ENCODE assay signal across 2 cellular contexts in the genomic region with DNA sequence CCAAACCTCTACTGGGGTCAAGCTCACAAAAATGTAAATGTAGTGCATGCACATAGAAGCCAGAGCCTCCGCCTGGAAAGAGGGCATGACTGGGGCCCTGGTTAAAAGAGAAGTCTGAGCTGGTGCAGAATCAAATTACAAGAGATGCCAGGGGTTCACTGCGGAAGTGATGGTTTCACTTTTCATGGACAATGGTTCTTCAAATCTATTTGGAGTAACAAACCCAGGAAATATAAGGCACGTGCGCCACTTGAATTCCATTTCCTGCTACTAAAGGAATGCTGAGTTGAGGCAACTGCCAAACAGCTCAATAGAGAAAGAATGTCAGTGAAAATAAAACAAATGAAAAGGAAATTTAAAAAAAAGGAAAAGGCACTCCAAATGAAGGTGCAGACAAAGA.
TF ChIP-seq lines count a peak whose summit lies in the region.

No MANE protein-coding gene starts in this region.

TF ChIP-seq in GM23338, 12 proteins besides CTCF, POLR2A, EP300 and RAD21 (continued from another document):
- TF ChIP-seq, protein P1, sequence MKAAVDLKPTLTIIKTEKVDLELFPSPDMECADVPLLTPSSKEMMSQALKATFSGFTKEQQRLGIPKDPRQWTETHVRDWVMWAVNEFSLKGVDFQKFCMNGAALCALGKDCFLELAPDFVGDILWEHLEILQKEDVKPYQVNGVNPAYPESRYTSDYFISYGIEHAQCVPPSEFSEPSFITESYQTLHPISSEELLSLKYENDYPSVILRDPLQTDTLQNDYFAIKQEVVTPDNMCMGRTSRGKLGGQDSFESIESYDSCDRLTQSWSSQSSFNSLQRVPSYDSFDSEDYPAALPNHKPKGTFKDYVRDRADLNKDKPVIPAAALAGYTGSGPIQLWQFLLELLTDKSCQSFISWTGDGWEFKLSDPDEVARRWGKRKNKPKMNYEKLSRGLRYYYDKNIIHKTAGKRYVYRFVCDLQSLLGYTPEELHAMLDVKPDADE (IDR thresholded peaks at IDR 0.05): no peak
- TF ChIP-seq POLR2AphosphoS5 (IDR thresholded peaks at IDR 0.05; ENCODE audit: low read depth) (no peak), STAT1 (IDR thresholded peaks at IDR 0.05; ENCODE audit: unreplicated experiment) (no peak), EZH2phosphoT487 (IDR thresholded peaks at IDR 0.05; ENCODE audit: unreplicated experiment) (no peak), ZNF331 (CRISPR knock-in tag; IDR thresholded peaks at IDR 0.05; ENCODE audit: low read depth) (no peak), ZNF114 (CRISPR knock-in tag; IDR thresholded peaks at IDR 0.05) (no peak), NANOG (IDR thresholded peaks at IDR 0.05; ENCODE audit: borderline replicate concordance) (no peak), EZH2 (IDR thresholded peaks at IDR 0.05; ENCODE audit: low read depth, unreplicated experiment) (no peak)
- TF ChIP-seq, protein P2, sequence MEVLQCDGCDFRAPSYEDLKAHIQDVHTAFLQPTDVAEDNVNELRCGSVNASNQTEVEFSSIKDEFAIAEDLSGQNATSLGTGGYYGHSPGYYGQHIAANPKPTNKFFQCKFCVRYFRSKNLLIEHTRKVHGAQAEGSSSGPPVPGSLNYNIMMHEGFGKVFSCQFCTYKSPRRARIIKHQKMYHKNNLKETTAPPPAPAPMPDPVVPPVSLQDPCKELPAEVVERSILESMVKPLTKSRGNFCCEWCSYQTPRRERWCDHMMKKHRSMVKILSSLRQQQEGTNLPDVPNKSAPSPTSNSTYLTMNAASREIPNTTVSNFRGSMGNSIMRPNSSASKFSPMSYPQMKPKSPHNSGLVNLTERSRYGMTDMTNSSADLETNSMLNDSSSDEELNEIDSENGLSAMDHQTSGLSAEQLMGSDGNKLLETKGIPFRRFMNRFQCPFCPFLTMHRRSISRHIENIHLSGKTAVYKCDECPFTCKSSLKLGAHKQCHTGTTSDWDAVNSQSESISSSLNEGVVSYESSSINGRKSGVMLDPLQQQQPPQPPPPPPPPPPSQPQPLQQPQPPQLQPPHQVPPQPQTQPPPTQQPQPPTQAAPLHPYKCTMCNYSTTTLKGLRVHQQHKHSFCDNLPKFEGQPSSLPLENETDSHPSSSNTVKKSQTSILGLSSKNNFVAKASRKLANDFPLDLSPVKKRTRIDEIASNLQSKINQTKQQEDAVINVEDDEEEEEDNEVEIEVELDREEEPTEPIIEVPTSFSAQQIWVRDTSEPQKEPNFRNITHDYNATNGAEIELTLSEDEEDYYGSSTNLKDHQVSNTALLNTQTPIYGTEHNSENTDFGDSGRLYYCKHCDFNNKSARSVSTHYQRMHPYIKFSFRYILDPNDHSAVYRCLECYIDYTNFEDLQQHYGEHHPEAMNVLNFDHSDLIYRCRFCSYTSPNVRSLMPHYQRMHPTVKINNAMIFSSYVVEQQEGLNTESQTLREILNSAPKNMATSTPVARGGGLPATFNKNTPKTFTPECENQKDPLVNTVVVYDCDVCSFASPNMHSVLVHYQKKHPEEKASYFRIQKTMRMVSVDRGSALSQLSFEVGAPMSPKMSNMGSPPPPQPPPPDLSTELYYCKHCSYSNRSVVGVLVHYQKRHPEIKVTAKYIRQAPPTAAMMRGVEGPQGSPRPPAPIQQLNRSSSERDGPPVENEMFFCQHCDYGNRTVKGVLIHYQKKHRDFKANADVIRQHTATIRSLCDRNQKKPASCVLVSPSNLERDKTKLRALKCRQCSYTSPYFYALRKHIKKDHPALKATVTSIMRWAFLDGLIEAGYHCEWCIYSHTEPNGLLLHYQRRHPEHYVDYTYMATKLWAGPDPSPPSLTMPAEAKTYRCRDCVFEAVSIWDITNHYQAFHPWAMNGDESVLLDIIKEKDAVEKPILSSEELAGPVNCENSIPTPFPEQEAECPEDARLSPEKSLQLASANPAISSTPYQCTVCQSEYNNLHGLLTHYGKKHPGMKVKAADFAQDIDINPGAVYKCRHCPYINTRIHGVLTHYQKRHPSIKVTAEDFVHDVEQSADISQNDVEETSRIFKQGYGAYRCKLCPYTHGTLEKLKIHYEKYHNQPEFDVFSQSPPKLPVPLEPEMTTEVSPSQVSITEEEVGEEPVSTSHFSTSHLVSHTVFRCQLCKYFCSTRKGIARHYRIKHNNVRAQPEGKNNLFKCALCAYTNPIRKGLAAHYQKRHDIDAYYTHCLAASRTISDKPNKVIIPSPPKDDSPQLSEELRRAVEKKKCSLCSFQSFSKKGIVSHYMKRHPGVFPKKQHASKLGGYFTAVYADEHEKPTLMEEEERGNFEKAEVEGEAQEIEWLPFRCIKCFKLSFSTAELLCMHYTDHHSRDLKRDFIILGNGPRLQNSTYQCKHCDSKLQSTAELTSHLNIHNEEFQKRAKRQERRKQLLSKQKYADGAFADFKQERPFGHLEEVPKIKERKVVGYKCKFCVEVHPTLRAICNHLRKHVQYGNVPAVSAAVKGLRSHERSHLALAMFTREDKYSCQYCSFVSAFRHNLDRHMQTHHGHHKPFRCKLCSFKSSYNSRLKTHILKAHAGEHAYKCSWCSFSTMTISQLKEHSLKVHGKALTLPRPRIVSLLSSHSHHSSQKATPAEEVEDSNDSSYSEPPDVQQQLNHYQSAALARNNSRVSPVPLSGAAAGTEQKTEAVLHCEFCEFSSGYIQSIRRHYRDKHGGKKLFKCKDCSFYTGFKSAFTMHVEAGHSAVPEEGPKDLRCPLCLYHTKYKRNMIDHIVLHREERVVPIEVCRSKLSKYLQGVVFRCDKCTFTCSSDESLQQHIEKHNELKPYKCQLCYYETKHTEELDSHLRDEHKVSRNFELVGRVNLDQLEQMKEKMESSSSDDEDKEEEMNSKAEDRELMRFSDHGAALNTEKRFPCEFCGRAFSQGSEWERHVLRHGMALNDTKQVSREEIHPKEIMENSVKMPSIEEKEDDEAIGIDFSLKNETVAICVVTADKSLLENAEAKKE (CRISPR knock-in tag; IDR thresholded peaks at IDR 0.05): no peak
- TF ChIP-seq, protein P3, sequence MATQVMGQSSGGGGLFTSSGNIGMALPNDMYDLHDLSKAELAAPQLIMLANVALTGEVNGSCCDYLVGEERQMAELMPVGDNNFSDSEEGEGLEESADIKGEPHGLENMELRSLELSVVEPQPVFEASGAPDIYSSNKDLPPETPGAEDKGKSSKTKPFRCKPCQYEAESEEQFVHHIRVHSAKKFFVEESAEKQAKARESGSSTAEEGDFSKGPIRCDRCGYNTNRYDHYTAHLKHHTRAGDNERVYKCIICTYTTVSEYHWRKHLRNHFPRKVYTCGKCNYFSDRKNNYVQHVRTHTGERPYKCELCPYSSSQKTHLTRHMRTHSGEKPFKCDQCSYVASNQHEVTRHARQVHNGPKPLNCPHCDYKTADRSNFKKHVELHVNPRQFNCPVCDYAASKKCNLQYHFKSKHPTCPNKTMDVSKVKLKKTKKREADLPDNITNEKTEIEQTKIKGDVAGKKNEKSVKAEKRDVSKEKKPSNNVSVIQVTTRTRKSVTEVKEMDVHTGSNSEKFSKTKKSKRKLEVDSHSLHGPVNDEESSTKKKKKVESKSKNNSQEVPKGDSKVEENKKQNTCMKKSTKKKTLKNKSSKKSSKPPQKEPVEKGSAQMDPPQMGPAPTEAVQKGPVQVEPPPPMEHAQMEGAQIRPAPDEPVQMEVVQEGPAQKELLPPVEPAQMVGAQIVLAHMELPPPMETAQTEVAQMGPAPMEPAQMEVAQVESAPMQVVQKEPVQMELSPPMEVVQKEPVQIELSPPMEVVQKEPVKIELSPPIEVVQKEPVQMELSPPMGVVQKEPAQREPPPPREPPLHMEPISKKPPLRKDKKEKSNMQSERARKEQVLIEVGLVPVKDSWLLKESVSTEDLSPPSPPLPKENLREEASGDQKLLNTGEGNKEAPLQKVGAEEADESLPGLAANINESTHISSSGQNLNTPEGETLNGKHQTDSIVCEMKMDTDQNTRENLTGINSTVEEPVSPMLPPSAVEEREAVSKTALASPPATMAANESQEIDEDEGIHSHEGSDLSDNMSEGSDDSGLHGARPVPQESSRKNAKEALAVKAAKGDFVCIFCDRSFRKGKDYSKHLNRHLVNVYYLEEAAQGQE (IDR thresholded peaks at IDR 0.05; ENCODE audit: unreplicated experiment): no peak

TF ChIP-seq in HepG2, 621 proteins besides CTCF, POLR2A, EP300 and RAD21:
- TF ChIP-seq, protein P1 (CRISPR knock-in tag; IDR thresholded peaks at IDR 0.05): no peak
- no peak for TF ChIP-seq ZNF777 (CRISPR knock-in tag; IDR thresholded peaks at IDR 0.05)
- TF ChIP-seq SMARCC2 (IDR thresholded peaks at IDR 0.05): no peak
- TF ChIP-seq TBL1XR1 (IDR thresholded peaks at IDR 0.05; ENCODE audit: borderline replicate concordance, low read length, partially characterized antibody): no peak
- TF ChIP-seq NFIB (CRISPR knock-in tag; IDR thresholded peaks at IDR 0.05; ENCODE audit: borderline replicate concordance): no peak
- no peak for TF ChIP-seq ZNF207 (IDR thresholded peaks at IDR 0.05; ENCODE audit: borderline replicate concordance)
- no peak for TF ChIP-seq FIP1L1 (IDR thresholded peaks at IDR 0.05; ENCODE audit: borderline replicate concordance, insufficient read depth, low read depth, low read length)
- no peak for TF ChIP-seq ZNF232 (CRISPR knock-in tag; IDR thresholded peaks at IDR 0.05; ENCODE audit: borderline replicate concordance)
- no peak for TF ChIP-seq PRPF4 (IDR thresholded peaks at IDR 0.05; ENCODE audit: low read depth, low read length, poor library complexity, severe bottlenecking)
- TF ChIP-seq ZNF737 (CRISPR knock-in tag; IDR thresholded peaks at IDR 0.05; ENCODE audit: borderline replicate concordance): no peak
- TF ChIP-seq BHLHE40 (IDR thresholded peaks at IDR 0.05; ENCODE audit: low read length): no peak
- TF ChIP-seq PTBP1 (IDR thresholded peaks at IDR 0.05; ENCODE audit: low read depth, low read length, poor library complexity, severe bottlenecking): no peak
- TF ChIP-seq FOXM1 (CRISPR knock-in tag; IDR thresholded peaks at IDR 0.05): no peak
- no peak for TF ChIP-seq NFKBIZ (CRISPR knock-in tag; IDR thresholded peaks at IDR 0.05)
- TF ChIP-seq GFI1 (CRISPR knock-in tag; IDR thresholded peaks at IDR 0.05; ENCODE audit: borderline replicate concordance): no peak
- no peak for TF ChIP-seq HNRNPL (IDR thresholded peaks at IDR 0.05; ENCODE audit: low read depth, low read length)
- no peak for TF ChIP-seq ZKSCAN8 (CRISPR knock-in tag; IDR thresholded peaks at IDR 0.05; ENCODE audit: borderline replicate concordance)
- TF ChIP-seq KDM6A (CRISPR knock-in tag; IDR thresholded peaks at IDR 0.05; ENCODE audit: low read depth): no peak
- TF ChIP-seq RBM22 (optimal IDR thresholded peaks at IDR 0.05; ENCODE audit: low read length): no peak
TF ChIP-seq in HepG2: peak in this region for 0.
